In genomic region chr16:1308036-1308976, GRCh38 we compare ENCODE assay signal across 8 cellular contexts. TPM values are rescaled to one million over a fixed set of nuclear protein-coding genes. Genes with fewer than 3 reads are reported as not detected.
DNase-seq lines count a peak whose midpoint lies in the region; ATAC-seq, FAIRE-seq and TF ChIP-seq lines count a peak whose summit lies in the region.

No MANE protein-coding gene starts in this region.

- H3K36me3 ChIP-seq in pancreas: no peaks in the 10 kb centered on the region

- peak overlapping the region; percentile 45 to 71 (median 52) for H3K4me3 ChIP-seq in pancreas

- FAIRE-seq in pancreas (lab: Jason Lieb, UNC): no peak

- no peaks in the 10 kb centered on the region for H3K9me3 ChIP-seq in pancreas

- H3K27me3 ChIP-seq in pancreas: no peaks in the 10 kb centered on the region

- ATAC-seq in HG02943 (IDR thresholded peaks at IDR 0.05; ENCODE audit: low read depth, unreplicated experiment): peak; percentile 13
- ATAC-seq in pancreas: peak; percentile 6 to 51 (median 26)

- peak overlapping the region; percentile 94 for H3K27ac ChIP-seq in epithelial cell of prostate
- peak overlapping the region; percentile 93 to 99 (median 98) for H3K27ac ChIP-seq in pancreas

- WGBS in pancreas, 2 donors: 3 to 14% methylated on average over 9 to 42 of the region's 43 CpGs

- DNase-seq in NCI-H2227 treated with DMSO at 0.1 percent for 48 hours (lab: John Stamatoyannopoulos, UW): peak; percentile 63
- DNase-seq in NCI-H2227 (lab: John Stamatoyannopoulos, UW; ENCODE audit: unreplicated experiment): no peak
- DNase-seq in RPMI8226: peak; percentile 83
- peak; percentile 12 for DNase-seq in epithelial cell of prostate (ENCODE audit: low read depth, low spot score)
- no peak for DNase-seq in pancreas
- no peak for DNase-seq in amniotic stem cell (lab: John Stamatoyannopoulos, UW)
- DNase-seq in AG08395 (ENCODE audit: low spot score): no peak

- H3K4me1 ChIP-seq in pancreas: peaks cover 8 to 16% (median 15%) of the 10 kb centered on the region in 3 donors

- intact Hi-C loops in pancreas (cut with DNase I): no loop called here

- TF ChIP-seq CTCF in pancreas (IDR thresholded peaks at IDR 0.05): no peak

RNA-seq across cellular contexts. Expression of gene UBE2I, which starts 1.1 kb away (rescaled TPM):
- total RNA-seq in pancreas: 10 to 100 TPM; 30.0 to 57.9 (median 36.1) TPM
- 10 to 100 TPM; 35.3 to 42.0 TPM for polyA plus RNA-seq in pancreas

RNA-seq across cellular contexts. Expression of gene BAIAP3, which starts 25.1 kb away (rescaled TPM):
- 10 to 100 TPM in 3 of 6 donors, 1 to 10 TPM in 3; 2.1 to 13.1 (median 9.4) TPM for total RNA-seq in pancreas
- polyA plus RNA-seq in pancreas: 100 to 1,000 TPM in 1 of 2 donors, 10 to 100 TPM in 1; 47.4 to 110 TPM

RNA-seq across cellular contexts. Expression of gene TSR3, which starts 43.4 kb away (rescaled TPM):
- 10 to 100 TPM; 22.2 to 32.3 (median 29.4) TPM for total RNA-seq in pancreas
- polyA plus RNA-seq in pancreas: 10 to 100 TPM; 34.1 to 40.9 TPM

RNA-seq across cellular contexts. Expression of gene GNPTG, which starts 43.4 kb away (rescaled TPM):
- total RNA-seq in pancreas: 10 to 100 TPM; 28.0 to 51.5 (median 36.2) TPM
- 10 to 100 TPM; 58.2 to 75.3 TPM for polyA plus RNA-seq in pancreas

RNA-seq across cellular contexts. Expression of gene TPSD1, which starts 52.4 kb away (rescaled TPM):
- total RNA-seq in pancreas: under 1 TPM in 1 of 6 donors, not detected in 5; 0.61 TPM
- under 1 TPM; 0.19 to 0.26 TPM for polyA plus RNA-seq in pancreas

Comparison
In these comparisons a context has a peak if more than half of its experiments do, and no peak if none do; other contexts are left out.
1. DNase-seq: peak in NCI-H2227 treated with DMSO at 0.1 percent for 48 hours (single experiment), RPMI8226 (single experiment) and epithelial cell of prostate (single experiment); none in NCI-H2227 (single experiment), pancreas (0 of 6), amniotic stem cell (single experiment) and AG08395 (single experiment).